In genomic region chr1:151787689-151788088, GRCh38 we compare ENCODE assay signal across 38 cellular contexts. TPM values are rescaled to one million over a fixed set of nuclear protein-coding genes. Genes with fewer than 3 reads are reported as not detected.
"Had no signal": no experiment of that assay in that cellular context is flagged by ENCODE, and none has a peak within 500 bp of the region (broad histone marks: within the 10 kb centered on the region; RNA-seq: fewer than 3 reads in every experiment).

No MANE protein-coding gene starts in this region.

- H3K4me3 ChIP-seq: MG63 had no signal

- H3K36me3 ChIP-seq: MG63 had no signal

- DNase-seq: Karpas-422, Kasumi-1, MG63, MM.1S, MV-4-11, NCI-H1048, NCI-H1092, NCI-H1092 treated with DMSO at 0.1 percent for 48 hours, NCI-H1105, NCI-H1105 treated with DMSO at 0.1 percent for 48 hours, NCI-H1417, NCI-H1417 treated with DMSO at 0.1 percent for 48 hours, NCI-H1436, NCI-H1436 treated with DMSO at 0.1 percent for 48 hours, NCI-H146, NCI-H1694, NCI-H1694 treated with DMSO at 0.1 percent for 48 hours, NCI-H187, NCI-H187 treated with DMSO at 0.1 percent for 48 hours, NCI-H1930, NCI-H2029, NCI-H2029 treated with DMSO at 0.1 percent for 48 hours, NCI-H2081, NCI-H2081 treated with DMSO at 0.1 percent for 48 hours, NCI-H2107, NCI-H2171, NCI-H2171 treated with DMSO at 0.1 percent for 48 hours, NCI-H2227 treated with DMSO at 0.1 percent for 48 hours, NCI-H226, NCI-H345, NCI-H446, NCI-H446 treated with DMSO at 0.1 percent for 48 hours, NCI-H510A, NCI-H510A treated with DMSO at 0.1 percent for 48 hours had no signal

- H3K9me3 ChIP-seq: MG63 had no signal

- H3K27me3 ChIP-seq: MG63 had no signal

RNA-seq across cellular contexts. Expression of gene LINGO4, which starts 17.5 kb away (rescaled TPM):
- total RNA-seq: LHCN-M2, M059J, MCF 10A, NCI-H460 had no signal

RNA-seq across cellular contexts. Expression of gene RORC, which starts 43.9 kb away (rescaled TPM):
- total RNA-seq: LHCN-M2, M059J had no signal

RNA-seq across cellular contexts. Expression of gene C2CD4D, which starts 51.9 kb away (rescaled TPM):
- total RNA-seq: LHCN-M2, M059J, MCF 10A, NCI-H460 had no signal
